1 cellular context compared by ENCODE assay signal in genomic region chr1:233431753-233432403, GRCh38.
TF ChIP-seq lines count a peak whose summit lies in the region.

No MANE protein-coding gene starts in this region.

TF ChIP-seq in A549, 52 proteins besides CTCF, POLR2A, EP300 and RAD21 (continued from another document):
- TF ChIP-seq ESRRA (IDR thresholded peaks at IDR 0.05; ENCODE audit: borderline replicate concordance, low read length) (no peak), ZSCAN20 (CRISPR knock-in tag; IDR thresholded peaks at IDR 0.05) (no peak), MAFK (IDR thresholded peaks at IDR 0.05; ENCODE audit: partially characterized antibody) (no peak), CEBPB (IDR thresholded peaks at IDR 0.05) (peak in 1 of 2 experiments; percentile 35; a peak in 1 of 4 replicates), KDM5A (IDR thresholded peaks at IDR 0.05) (no peak), NPAS2 (CRISPR knock-in tag; IDR thresholded peaks at IDR 0.05; ENCODE audit: borderline replicate concordance) (no peak), ZC3H11A (IDR thresholded peaks at IDR 0.05) (no peak)
- TF ChIP-seq, protein P1, sequence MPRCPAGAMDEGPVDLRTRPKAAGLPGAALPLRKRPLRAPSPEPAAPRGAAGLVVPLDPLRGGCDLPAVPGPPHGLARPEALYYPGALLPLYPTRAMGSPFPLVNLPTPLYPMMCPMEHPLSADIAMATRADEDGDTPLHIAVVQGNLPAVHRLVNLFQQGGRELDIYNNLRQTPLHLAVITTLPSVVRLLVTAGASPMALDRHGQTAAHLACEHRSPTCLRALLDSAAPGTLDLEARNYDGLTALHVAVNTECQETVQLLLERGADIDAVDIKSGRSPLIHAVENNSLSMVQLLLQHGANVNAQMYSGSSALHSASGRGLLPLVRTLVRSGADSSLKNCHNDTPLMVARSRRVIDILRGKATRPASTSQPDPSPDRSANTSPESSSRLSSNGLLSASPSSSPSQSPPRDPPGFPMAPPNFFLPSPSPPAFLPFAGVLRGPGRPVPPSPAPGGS (IDR thresholded peaks at IDR 0.05) = no peak
